Comparison of ENCODE assay signal across 8 cellular contexts in the genomic region with DNA sequence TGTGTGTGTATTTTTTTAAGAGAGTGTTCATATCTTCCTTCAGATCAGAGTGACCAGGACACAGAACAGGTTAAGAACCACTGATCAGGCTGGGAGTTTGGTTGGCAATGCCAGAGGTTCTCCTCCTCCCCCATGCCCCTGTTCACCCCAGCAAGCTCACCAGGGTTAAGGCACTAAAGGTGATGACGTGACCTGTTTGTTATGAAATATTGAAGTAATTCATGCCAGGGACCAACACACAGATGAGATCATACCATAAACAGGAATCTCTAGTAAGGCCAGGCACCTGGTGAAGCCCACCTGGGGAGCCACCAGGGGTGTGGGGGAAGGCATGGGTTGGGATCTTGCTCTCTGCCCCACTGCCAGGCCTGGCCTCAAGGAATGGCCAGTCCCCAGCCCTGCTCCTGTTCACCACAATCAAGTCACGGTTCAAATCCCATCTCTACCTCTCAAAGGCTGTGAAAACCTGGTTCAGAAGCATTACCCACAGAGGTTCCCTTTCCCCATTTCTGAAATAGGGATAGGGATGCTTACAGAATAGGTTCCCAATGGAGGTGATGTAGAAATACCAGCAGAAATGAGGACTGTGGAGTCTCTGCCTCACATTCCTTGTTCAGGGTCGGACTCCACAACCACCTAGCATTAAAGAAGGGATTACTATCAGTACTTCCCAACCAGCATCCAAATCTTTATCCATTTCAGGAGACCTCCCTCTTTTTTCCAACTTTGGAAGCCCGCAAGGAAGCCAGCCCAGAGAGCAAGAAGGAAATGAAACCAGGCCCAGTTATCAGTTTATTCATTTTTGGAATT. TPM values are rescaled to one million over a fixed set of nuclear protein-coding genes. Genes with fewer than 3 reads are reported as not detected.
DNase-seq lines count a peak whose midpoint lies in the region; ATAC-seq, FAIRE-seq and TF ChIP-seq lines count a peak whose summit lies in the region.

No MANE protein-coding gene starts in this region.

- H3K36me3 Mint-ChIP-seq in activated T-helper 2 cell treated with anti-CD3 and anti-CD28 coated beads, Interferon-gamma antibody, Interleukin-2, Interleukin-4, amounts not matched to agents 10 μg/mL and 5 μg/mL and 100 μg/mL, durations not matched to agents 14 hours and 24 hours and 36 hours (ENCODE audit: low read depth) = peaks cover 14% of the 10 kb centered on the region

- H3K4me3 Mint-ChIP-seq in activated T-helper 2 cell treated with anti-CD3 and anti-CD28 coated beads, Interferon-gamma antibody, Interleukin-2, Interleukin-4, amounts not matched to agents 10 μg/mL and 5 μg/mL and 100 μg/mL, durations not matched to agents 14 hours and 24 hours and 36 hours (ENCODE audit: low read depth) = peak overlapping the region; percentile 91

- H3K9me3 Mint-ChIP-seq in activated T-helper 2 cell treated with anti-CD3 and anti-CD28 coated beads, Interferon-gamma antibody, Interleukin-2, Interleukin-4, amounts not matched to agents 10 μg/mL and 5 μg/mL and 100 μg/mL, durations not matched to agents 14 hours and 24 hours and 36 hours = no peaks in the 10 kb centered on the region

- H3K27ac Mint-ChIP-seq in activated T-helper 2 cell treated with anti-CD3 and anti-CD28 coated beads, Interferon-gamma antibody, Interleukin-2, Interleukin-4, amounts not matched to agents 10 μg/mL and 5 μg/mL and 100 μg/mL, durations not matched to agents 14 hours and 24 hours and 36 hours = peak overlapping the region; percentile 35

- H3K4me1 ChIP-seq in A673 (ENCODE audit: insufficient read depth, low read length, poor library complexity, severe bottlenecking) = peaks cover 65% of the 10 kb centered on the region

- CTCF ChIA-PET in A673 (lab: Charles Lee) = interaction anchor here (6.9 kb wide), 1 partner anchor 80 kb away, joined by 36 read pairs; no protein-coding TSS in a partner anchor

- H3K27ac ChIP-seq in A673 (ENCODE audit: low read depth, low read length, poor library complexity, severe bottlenecking) = peak overlapping the region; percentile 99
- H3K27ac ChIP-seq in temporal lobe (ENCODE audit: low read depth, low read length) = peak overlapping the region; percentile 80

- peaks cover 32% of the 10 kb centered on the region for H3K27me3 Mint-ChIP-seq in activated T-helper 2 cell treated with anti-CD3 and anti-CD28 coated beads, Interferon-gamma antibody, Interleukin-2, Interleukin-4, amounts not matched to agents 10 μg/mL and 5 μg/mL and 100 μg/mL, durations not matched to agents 14 hours and 24 hours and 36 hours (ENCODE audit: low read depth)

- TF ChIP-seq CTCF in A673 (conservative IDR thresholded peaks at IDR 0.05; ENCODE audit: low read depth, low read length) = no peak

- TF ChIP-seq POLR2A in H54 (IDR thresholded peaks at IDR 0.05; ENCODE audit: low read depth, low read length) = peak; percentile 84

- no peaks in the 10 kb centered on the region for H3K27me3 ChIP-seq in A673 (replicated peaks; ENCODE audit: insufficient read depth, low read depth, low read length, poor library complexity)

- intact Hi-C loops in A673 (cut with micrococcal nuclease; ENCODE audit: unreplicated experiment) = loop anchor here (5.0 kb wide), 1 partner anchor 40 kb away; no protein-coding TSS in a partner anchor
- intact Hi-C loops in activated T-helper 2 cell treated with anti-CD3 and anti-CD28 coated beads, Interferon-gamma antibody, Interleukin-2, Interleukin-4, amounts not matched to agents 10 μg/mL and 5 μg/mL and 100 μg/mL, durations not matched to agents 14 hours and 24 hours and 36 hours (cut with micrococcal nuclease) = no loop called here

- POLR2A ChIA-PET in A673 (lab: Charles Lee; ENCODE audit: low non-redundant PET) = no interaction called here

- no peak for ATAC-seq in GM18502 (IDR thresholded peaks at IDR 0.05; ENCODE audit: poor library complexity, unreplicated experiment)

- peak overlapping the region; percentile 75 for H3K4me3 ChIP-seq in A673 (ENCODE audit: low read depth, low read length, poor library complexity, severe bottlenecking)

- H3K4me1 Mint-ChIP-seq in activated T-helper 2 cell treated with anti-CD3 and anti-CD28 coated beads, Interferon-gamma antibody, Interleukin-2, Interleukin-4, amounts not matched to agents 10 μg/mL and 5 μg/mL and 100 μg/mL, durations not matched to agents 14 hours and 24 hours and 36 hours (ENCODE audit: low read depth) = peaks cover 61% of the 10 kb centered on the region

- peaks cover 12% of the 10 kb centered on the region for H3K36me3 ChIP-seq in A673 (ENCODE audit: insufficient read depth, low read length, poor library complexity, severe bottlenecking)

- DNase-seq in A673 (ENCODE audit: low spot score) (no peak), H54 (ENCODE audit: insufficient read length, low spot score) (no peak), islet precursor cell (peak; percentile 82), GM19239 (ENCODE audit: insufficient read length, low spot score) (no peak), mesenteric fat pad (ENCODE audit: low spot score) (no peak)
- DNase-seq in activated T-helper 2 cell treated with anti-CD3 and anti-CD28 coated beads, Interferon-gamma antibody, Interleukin-2, Interleukin-4, amounts not matched to agents 10 μg/mL and 5 μg/mL and 100 μg/mL, durations not matched to agents 14 hours and 24 hours and 36 hours (ENCODE audit: low spot score) = no peak

- no TSS peak for BruUV-seq in A673 (replicated peaks; lab: Mats Ljungman, UMichigan)

- H3K9me3 ChIP-seq in A673 (ENCODE audit: low read depth, low read length, poor library complexity, severe bottlenecking) = no peaks in the 10 kb centered on the region

- FAIRE-seq in H54 (lab: Jason Lieb, UNC) (no peak), GM19239 (lab: Jason Lieb, UNC) (no peak)

RNA-seq across cellular contexts. Expression of a gene that starts 2.4 kb away (rescaled TPM):
- total RNA-seq in A673 (2021) = 102 and 140 TPM in 2 replicates
- 24.7 and 26.9 TPM in 2 replicates for total RNA-seq in activated T-helper 2 cell treated with anti-CD3 and anti-CD28 coated beads, Interferon-gamma antibody, Interleukin-2, Interleukin-4, amounts not matched to agents 10 μg/mL and 5 μg/mL and 100 μg/mL, durations not matched to agents 14 hours and 24 hours and 36 hours
- total RNA-seq in temporal lobe = 13.8 TPM
- 168 TPM for total RNA-seq in mesenteric fat pad

RNA-seq across cellular contexts. Expression of a gene that starts 25.8 kb away (rescaled TPM):
- 45.0 and 46.1 TPM in 2 replicates for total RNA-seq in A673 (2021)
- 17.2 and 18.6 TPM in 2 replicates for total RNA-seq in activated T-helper 2 cell treated with anti-CD3 and anti-CD28 coated beads, Interferon-gamma antibody, Interleukin-2, Interleukin-4, amounts not matched to agents 10 μg/mL and 5 μg/mL and 100 μg/mL, durations not matched to agents 14 hours and 24 hours and 36 hours
- total RNA-seq in temporal lobe = 0.74 TPM
- total RNA-seq in mesenteric fat pad = 0.29 TPM

Comparison
In these comparisons a context has a peak if more than half of its experiments do, and no peak if none do; other contexts are left out.
1. RNA of a gene that starts 25.8 kb away (total RNA-seq): 45.0 to 46.1 TPM in A673 and 17.2 to 18.6 TPM in activated T-helper 2 cell treated with anti-CD3 and anti-CD28 coated beads, Interferon-gamma antibody, Interleukin-2, Interleukin-4, amounts not matched to agents 10 μg/mL and 5 μg/mL and 100 μg/mL, durations not matched to agents 14 hours and 24 hours and 36 hours; 0.74 TPM in temporal lobe (single experiment) and 0.29 TPM in mesenteric fat pad (single experiment); every median in the first group is over 10 times any median in the second.